ENCODE assay signal across 1 cellular context in genomic region chr7:128059143-128059975, GRCh38.
TF ChIP-seq lines count a peak whose summit lies in the region.

No MANE protein-coding gene starts in this region.

TF ChIP-seq in WTC11, 78 proteins besides CTCF, POLR2A, EP300 and RAD21 (continued from another document):
- no peak for TF ChIP-seq PRDM15 (CRISPR knock-in tag; IDR thresholded peaks at IDR 0.05)
- no peak for TF ChIP-seq ZNF121 (CRISPR knock-in tag; IDR thresholded peaks at IDR 0.05)
- TF ChIP-seq MYBL2 (CRISPR knock-in tag; IDR thresholded peaks at IDR 0.05) = no peak
- TF ChIP-seq ATF2 (CRISPR knock-in tag; IDR thresholded peaks at IDR 0.05; ENCODE audit: borderline replicate concordance, low read depth) = no peak
- no peak for TF ChIP-seq PRRX2 (CRISPR knock-in tag; IDR thresholded peaks at IDR 0.05)
- no peak for TF ChIP-seq ESRRA (CRISPR knock-in tag; IDR thresholded peaks at IDR 0.05; ENCODE audit: borderline replicate concordance)
- no peak for TF ChIP-seq JUN (CRISPR knock-in tag; IDR thresholded peaks at IDR 0.05)
- TF ChIP-seq NR2C2 (CRISPR knock-in tag; IDR thresholded peaks at IDR 0.05) = no peak
- TF ChIP-seq IRF1 (CRISPR knock-in tag; IDR thresholded peaks at IDR 0.05) = no peak
- no peak for TF ChIP-seq TEAD4 (CRISPR knock-in tag; IDR thresholded peaks at IDR 0.05)
- TF ChIP-seq OVOL2 (CRISPR knock-in tag; IDR thresholded peaks at IDR 0.05; ENCODE audit: borderline replicate concordance) = no peak
- no peak for TF ChIP-seq ATF1 (CRISPR knock-in tag; IDR thresholded peaks at IDR 0.05)
- no peak for TF ChIP-seq NFYB (CRISPR knock-in tag; conservative IDR thresholded peaks at IDR 0.05; ENCODE audit: low read depth)
